Comparison of ENCODE assay signal across 27 cellular contexts in genomic region chr20:35726759-35727711, GRCh38. TPM values are rescaled to one million over a fixed set of nuclear protein-coding genes. Genes with fewer than 3 reads are reported as not detected.
DNase-seq lines count a peak whose midpoint lies in the region; ATAC-seq and TF ChIP-seq lines count a peak whose summit lies in the region.
"Had no signal": no experiment of that assay in that cellular context is flagged by ENCODE, and none has a peak within 500 bp of the region (broad histone marks: within the 10 kb centered on the region; RNA-seq: fewer than 3 reads in every experiment).

No MANE protein-coding gene starts in this region.

- no peak overlapping the region for H3K4me3 ChIP-seq in upper lobe of right lung
- H3K4me3 ChIP-seq: BLaER1 treated with 17β-estradiol and CSF1 and Interleukin-3, amounts not matched to agents 10 nM and 100 nM; breast epithelium; stomach; upper lobe of left lung had no signal

- H3K9me3 Mint-ChIP-seq in activated naive CD4-positive, alpha-beta T cell treated with anti-CD3 and anti-CD28 coated beads for 36 hours, result no peaks in the 10 kb centered on the region
- no peaks in the 10 kb centered on the region for H3K9me3 Mint-ChIP-seq in central memory CD8-positive, alpha-beta T cell
- H3K9me3 Mint-ChIP-seq: activated CD4-positive, alpha-beta T cell treated with anti-CD3 and anti-CD28 coated beads, Interleukin-2, amount 10 ng/mL, durations not matched to agents 7 days and 5 days; H9 had no signal

- intact Hi-C loops in activated naive CD4-positive, alpha-beta T cell treated with anti-CD3 and anti-CD28 coated beads for 36 hours (cut with micrococcal nuclease), result no loop called here
- intact Hi-C loops in upper lobe of right lung (cut with DNase I) (no loop called here), posterior cingulate gyrus (cut with DNase I) (no loop called here)

- H3K4me1 Mint-ChIP-seq in activated naive CD4-positive, alpha-beta T cell treated with anti-CD3 and anti-CD28 coated beads for 36 hours (ENCODE audit: low read depth), result peaks cover 39% of the 10 kb centered on the region
- H3K4me1 Mint-ChIP-seq in central memory CD8-positive, alpha-beta T cell, result peaks cover 50% of the 10 kb centered on the region
- H3K4me1 Mint-ChIP-seq: H9 had no signal

- peaks cover 100% of the 10 kb centered on the region for H3K36me3 ChIP-seq in upper lobe of right lung

- H3K27me3 Mint-ChIP-seq in activated naive CD4-positive, alpha-beta T cell treated with anti-CD3 and anti-CD28 coated beads for 36 hours (ENCODE audit: low read depth), result no peaks in the 10 kb centered on the region
- no peaks in the 10 kb centered on the region for H3K27me3 Mint-ChIP-seq in central memory CD8-positive, alpha-beta T cell
- H3K27me3 Mint-ChIP-seq: activated CD4-positive, alpha-beta T cell treated with anti-CD3 and anti-CD28 coated beads, Interleukin-2, amount 10 ng/mL, durations not matched to agents 7 days and 5 days had no signal

- peak overlapping the region; percentile 1 for H3K27ac Mint-ChIP-seq in activated naive CD4-positive, alpha-beta T cell treated with anti-CD3 and anti-CD28 coated beads for 36 hours
- peak overlapping the region; percentile 49 for H3K27ac Mint-ChIP-seq in central memory CD8-positive, alpha-beta T cell (ENCODE audit: low read depth)
- H3K27ac Mint-ChIP-seq: activated CD4-positive, alpha-beta T cell treated with anti-CD3 and anti-CD28 coated beads, Interleukin-2, amount 10 ng/mL, durations not matched to agents 7 days and 5 days had no signal

- peaks cover 46% of the 10 kb centered on the region for H3K36me3 Mint-ChIP-seq in activated naive CD4-positive, alpha-beta T cell treated with anti-CD3 and anti-CD28 coated beads for 36 hours (ENCODE audit: low read depth)
- H3K36me3 Mint-ChIP-seq in central memory CD8-positive, alpha-beta T cell (ENCODE audit: insufficient read depth), result peaks cover 95% of the 10 kb centered on the region

- no peak for ATAC-seq in central memory CD8-positive, alpha-beta T cell (replicated peaks; ENCODE audit: extremely low read depth, poor library complexity, severe bottlenecking)
- ATAC-seq in upper lobe of right lung, result peak; percentile 48
- ATAC-seq in HG03571 (IDR thresholded peaks at IDR 0.05; ENCODE audit: unreplicated experiment), result no peak

- no peak overlapping the region for H3K4me3 Mint-ChIP-seq in activated naive CD4-positive, alpha-beta T cell treated with anti-CD3 and anti-CD28 coated beads for 36 hours
- no peak overlapping the region for H3K4me3 Mint-ChIP-seq in central memory CD8-positive, alpha-beta T cell
- H3K4me3 Mint-ChIP-seq: activated CD4-positive, alpha-beta T cell treated with anti-CD3 and anti-CD28 coated beads, Interleukin-2, amount 10 ng/mL, durations not matched to agents 7 days and 5 days; H9 had no signal

- peaks cover 30% of the 10 kb centered on the region for H3K4me1 ChIP-seq in upper lobe of right lung
- H3K4me1 ChIP-seq: BLaER1 treated with 17β-estradiol and CSF1 and Interleukin-3, amounts not matched to agents 10 nM and 100 nM had no signal

- no peak for DNase-seq in activated naive CD4-positive, alpha-beta T cell treated with anti-CD3 and anti-CD28 coated beads for 36 hours
- DNase-seq in activated naive CD4-positive, alpha-beta T cell (lab: John Stamatoyannopoulos, UW), result no peak
- DNase-seq in NOMO-1 (lab: John Stamatoyannopoulos, UW; ENCODE audit: unreplicated experiment in 2 of 2) (peak; percentile 21 to 43), upper lobe of right lung (no peak), substantia nigra (lab: John Stamatoyannopoulos, UW) (no peak), posterior cingulate gyrus (no peak)
- DNase-seq in central memory CD8-positive, alpha-beta T cell (ENCODE audit: low spot score in 2 of 2), result no peak
- DNase-seq: activated CD4-positive, alpha-beta T cell treated with anti-CD3 and anti-CD28 coated beads, Interleukin-2, amount 10 ng/mL, durations not matched to agents 7 days and 5 days; activated effector memory CD4-positive, alpha-beta T cell treated with anti-CD3 and anti-CD28 coated beads, Interleukin-2, amount 50 U/mL, for 16 hours; cortex of kidney; H9; KG1; mesendoderm; NCI-H1048; NCI-H187 treated with DMSO at 0.1 percent for 48 hours; NCI-H2227 treated with DMSO at 0.1 percent for 48 hours; NCI-H748 treated with DMSO at 0.1 percent for 48 hours; SHP77 treated with DMSO at 0.1 percent for 48 hours; stimulated activated CD4-positive, alpha-beta T cell treated with anti-CD3 and anti-CD28 coated beads, Interleukin-12 subunit alpha, Interleukin-12 subunit beta, amount 100 ng/mL, for 4 hours; stimulated activated CD4-positive, alpha-beta T cell treated with anti-CD3 and anti-CD28 coated beads, Interleukin-4, amount 100 ng/mL, for 4 hours; stomach; T-helper 2 cell had no signal

- H3K27me3 ChIP-seq in upper lobe of right lung, result no peaks in the 10 kb centered on the region
- H3K27me3 ChIP-seq: BLaER1 treated with 17β-estradiol and CSF1 and Interleukin-3, amounts not matched to agents 10 nM and 100 nM; breast epithelium; stomach; upper lobe of left lung had no signal

- CTCF ChIA-PET in activated naive CD4-positive, alpha-beta T cell treated with anti-CD3 and anti-CD28 coated beads for 36 hours (lab: Charles Lee), result no interaction called here

- no peaks in the 10 kb centered on the region for H3K9me3 ChIP-seq in upper lobe of right lung
- H3K9me3 ChIP-seq: BLaER1 treated with 17β-estradiol and CSF1 and Interleukin-3, amounts not matched to agents 10 nM and 100 nM; breast epithelium; stomach; upper lobe of left lung had no signal

- no peak for TF ChIP-seq CTCF in upper lobe of right lung (IDR thresholded peaks at IDR 0.05)

- H3K27ac ChIP-seq in upper lobe of right lung, result no peak overlapping the region
- H3K27ac ChIP-seq in substantia nigra (ENCODE audit: low read depth, low read length, poor library complexity, severe bottlenecking), result no peak overlapping the region
- H3K27ac ChIP-seq: BLaER1 treated with 17β-estradiol and CSF1 and Interleukin-3, amounts not matched to agents 10 nM and 100 nM; breast epithelium; stomach; upper lobe of left lung; VCaP had no signal

RNA-seq across cellular contexts. Expression of gene RBM39, which starts 15.0 kb away (rescaled TPM):
- total RNA-seq in activated naive CD4-positive, alpha-beta T cell treated with anti-CD3 and anti-CD28 coated beads for 36 hours, result 100 to 1,000 TPM; 297 to 304 TPM
- total RNA-seq in upper lobe of right lung, result 298 TPM

RNA-seq across cellular contexts. Expression of gene ROMO1, which starts 27.8 kb away (rescaled TPM):
- total RNA-seq in activated naive CD4-positive, alpha-beta T cell treated with anti-CD3 and anti-CD28 coated beads for 36 hours, result 100 to 1,000 TPM; 120 to 134 TPM
- 77.9 TPM for total RNA-seq in upper lobe of right lung

RNA-seq across cellular contexts. Expression of gene NFS1, which starts 27.9 kb away (rescaled TPM):
- total RNA-seq in activated naive CD4-positive, alpha-beta T cell treated with anti-CD3 and anti-CD28 coated beads for 36 hours, result 10 to 100 TPM; 33.6 to 38.1 TPM
- total RNA-seq in upper lobe of right lung, result 19.5 TPM

RNA-seq across cellular contexts. Expression of gene PHF20, which starts 44.8 kb away (rescaled TPM):
- 10 to 100 TPM; 39.8 to 46.0 TPM for total RNA-seq in activated naive CD4-positive, alpha-beta T cell treated with anti-CD3 and anti-CD28 coated beads for 36 hours
- total RNA-seq in upper lobe of right lung, result 56.5 TPM

Comparison
In these comparisons a context has a peak if more than half of its experiments do, and no peak if none do; other contexts are left out.
1. DNase-seq: peak in NOMO-1 (2 of 2); none in activated naive CD4-positive, alpha-beta T cell treated with anti-CD3 and anti-CD28 coated beads for 36 hours (single experiment), activated naive CD4-positive, alpha-beta T cell (0 of 4), central memory CD8-positive, alpha-beta T cell (0 of 2), upper lobe of right lung (single experiment), substantia nigra (0 of 49) and posterior cingulate gyrus (0 of 10).